In genomic region chr11:16587670-16588069, GRCh38 we compare ENCODE assay signal across 16 cellular contexts.
"Had no signal": no experiment of that assay in that cellular context is flagged by ENCODE, and none has a peak within 500 bp of the region (broad histone marks: within the 10 kb centered on the region; RNA-seq: fewer than 3 reads in every experiment).

No MANE protein-coding gene starts in this region.

- H3K4me1 ChIP-seq: sigmoid colon had no signal

- H3K4me3 Mint-ChIP-seq: activated naive CD4-positive, alpha-beta T cell treated with anti-CD3 and anti-CD28 coated beads, Interleukin-2, amount 10 ng/mL, durations not matched to agents 7 days and 5 days; activated naive CD8-positive, alpha-beta T cell treated with anti-CD3 and anti-CD28 coated beads, Interleukin-2, amount 50 U/mL, for 24 hours; stimulated activated naive B cell treated with anti-CD40 and anti-IgM and Interleukin-4, amounts not matched to agents 10 μg/mL and 1 μg/mL and 100 μg/mL, for 72 hours had no signal

- H3K9me3 Mint-ChIP-seq: activated naive CD4-positive, alpha-beta T cell treated with anti-CD3 and anti-CD28 coated beads, Interleukin-2, amount 10 ng/mL, durations not matched to agents 7 days and 5 days; activated naive CD8-positive, alpha-beta T cell treated with anti-CD3 and anti-CD28 coated beads, Interleukin-2, amount 50 U/mL, for 24 hours; stimulated activated naive B cell treated with anti-CD40 and anti-IgM and Interleukin-4, amounts not matched to agents 10 μg/mL and 1 μg/mL and 100 μg/mL, for 72 hours had no signal

- H3K36me3 Mint-ChIP-seq: activated naive CD4-positive, alpha-beta T cell treated with anti-CD3 and anti-CD28 coated beads, Interleukin-2, amount 10 ng/mL, durations not matched to agents 7 days and 5 days; stimulated activated naive B cell treated with anti-CD40 and anti-IgM and Interleukin-4, amounts not matched to agents 10 μg/mL and 1 μg/mL and 100 μg/mL, for 72 hours had no signal

- H3K27ac ChIP-seq: sigmoid colon had no signal

- H3K27me3 Mint-ChIP-seq: activated naive CD4-positive, alpha-beta T cell treated with anti-CD3 and anti-CD28 coated beads, Interleukin-2, amount 10 ng/mL, durations not matched to agents 7 days and 5 days had no signal

- H3K4me3 ChIP-seq: sigmoid colon had no signal

- H3K27me3 ChIP-seq: sigmoid colon had no signal

- ATAC-seq: activated naive CD8-positive, alpha-beta T cell treated with anti-CD3 and anti-CD28 coated beads, Interleukin-2, amount 50 U/mL, for 24 hours; SK-N-SH treated with all-trans-retinoic acid at 6 μM for 48 hours; stimulated activated naive B cell treated with anti-CD40 and anti-IgM and Interleukin-4, amounts not matched to agents 10 μg/mL and 1 μg/mL and 100 μg/mL, for 72 hours had no signal

- H3K27ac Mint-ChIP-seq: activated naive CD4-positive, alpha-beta T cell treated with anti-CD3 and anti-CD28 coated beads, Interleukin-2, amount 10 ng/mL, durations not matched to agents 7 days and 5 days; activated naive CD8-positive, alpha-beta T cell treated with anti-CD3 and anti-CD28 coated beads, Interleukin-2, amount 50 U/mL, for 24 hours; stimulated activated naive B cell treated with anti-CD40 and anti-IgM and Interleukin-4, amounts not matched to agents 10 μg/mL and 1 μg/mL and 100 μg/mL, for 72 hours had no signal

- H3K4me1 Mint-ChIP-seq: activated naive CD4-positive, alpha-beta T cell treated with anti-CD3 and anti-CD28 coated beads, Interleukin-2, amount 10 ng/mL, durations not matched to agents 7 days and 5 days; activated naive CD8-positive, alpha-beta T cell treated with anti-CD3 and anti-CD28 coated beads, Interleukin-2, amount 50 U/mL, for 24 hours; stimulated activated naive B cell treated with anti-CD40 and anti-IgM and Interleukin-4, amounts not matched to agents 10 μg/mL and 1 μg/mL and 100 μg/mL, for 72 hours had no signal

- H3K36me3 ChIP-seq: sigmoid colon had no signal

- DNase-seq: activated CD4-positive, CD25-positive, alpha-beta regulatory T cell treated with anti-CD3 and anti-CD28 coated beads, Interleukin-2, amount 50 U/mL, for 72 hours; activated CD8-positive, alpha-beta memory T cell treated with anti-CD3 and anti-CD28 coated beads for 24 hours; activated CD8-positive, alpha-beta memory T cell treated with anti-CD3 and anti-CD28 coated beads, Interleukin-2, amount 50 U/mL, for 48 hours; activated effector memory CD4-positive, alpha-beta T cell treated with Interleukin-2 at 50 U/mL for 16 hours; activated naive CD4-positive, alpha-beta T cell treated with anti-CD3 and anti-CD28 coated beads, Interleukin-2, amount 10 ng/mL, durations not matched to agents 7 days and 5 days; activated naive CD8-positive, alpha-beta T cell treated with anti-CD3 and anti-CD28 coated beads, Interleukin-2, amount 50 U/mL, for 24 hours; activated T-cell treated with anti-CD3 and anti-CD28 coated beads, Interleukin-2, amount 50 U/mL, for 48 hours; cortex of kidney; erythroblast; occipital lobe; sigmoid colon; stimulated activated CD4-positive, alpha-beta T cell treated with anti-CD3 and anti-CD28 coated beads, Interleukin-4, amount 100 ng/mL, for 24 hours; stimulated activated naive B cell treated with anti-CD40 and anti-IgM and Interleukin-4, amounts not matched to agents 10 μg/mL and 1 μg/mL and 100 μg/mL, for 72 hours; T-helper 1 cell; T-helper 9 cell had no signal

- H3K9me3 ChIP-seq: sigmoid colon had no signal
